In the genomic region with DNA sequence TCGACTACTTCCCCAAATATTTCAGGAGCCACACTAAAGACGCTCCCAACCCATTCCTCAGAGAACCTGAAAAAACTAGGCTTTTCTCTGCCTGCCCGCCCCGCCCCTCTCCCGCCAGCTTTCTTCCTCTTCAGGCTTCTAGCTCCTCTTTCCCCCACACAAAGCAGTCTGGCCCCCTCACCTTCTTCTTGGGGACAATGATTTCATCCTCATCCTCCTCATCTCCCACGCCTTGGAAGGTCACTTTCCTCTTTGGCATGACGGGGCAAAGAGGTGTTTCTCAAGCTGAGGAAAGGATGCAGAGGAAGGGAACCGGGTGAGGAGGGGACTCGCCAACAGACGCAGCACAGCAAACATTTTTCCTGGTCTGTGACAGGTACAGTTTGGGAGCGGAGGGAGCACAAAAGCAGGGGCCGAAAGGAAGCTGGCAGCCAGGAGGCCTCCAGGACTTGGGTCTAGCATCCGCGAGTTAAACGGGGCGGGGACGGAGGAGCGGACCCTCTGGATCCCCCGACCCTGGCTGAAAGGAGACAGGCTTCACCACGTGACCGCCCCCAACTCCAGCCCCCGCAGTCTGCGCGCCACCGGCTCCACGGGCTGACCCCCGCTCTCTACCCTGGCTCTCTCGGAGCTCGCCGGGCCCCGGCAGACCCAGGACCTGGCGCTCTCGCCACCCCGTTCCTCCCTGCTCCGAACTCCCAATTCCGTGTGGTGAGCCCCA, we compare ENCODE assay signal across 1 cellular context.
TF ChIP-seq lines count a peak whose summit lies in the region.

No MANE protein-coding gene starts in this region.

TF ChIP-seq in HepG2, 621 proteins besides CTCF, POLR2A, EP300 and RAD21 (continued from another document and continues in another):
- TF ChIP-seq, protein P1, sequence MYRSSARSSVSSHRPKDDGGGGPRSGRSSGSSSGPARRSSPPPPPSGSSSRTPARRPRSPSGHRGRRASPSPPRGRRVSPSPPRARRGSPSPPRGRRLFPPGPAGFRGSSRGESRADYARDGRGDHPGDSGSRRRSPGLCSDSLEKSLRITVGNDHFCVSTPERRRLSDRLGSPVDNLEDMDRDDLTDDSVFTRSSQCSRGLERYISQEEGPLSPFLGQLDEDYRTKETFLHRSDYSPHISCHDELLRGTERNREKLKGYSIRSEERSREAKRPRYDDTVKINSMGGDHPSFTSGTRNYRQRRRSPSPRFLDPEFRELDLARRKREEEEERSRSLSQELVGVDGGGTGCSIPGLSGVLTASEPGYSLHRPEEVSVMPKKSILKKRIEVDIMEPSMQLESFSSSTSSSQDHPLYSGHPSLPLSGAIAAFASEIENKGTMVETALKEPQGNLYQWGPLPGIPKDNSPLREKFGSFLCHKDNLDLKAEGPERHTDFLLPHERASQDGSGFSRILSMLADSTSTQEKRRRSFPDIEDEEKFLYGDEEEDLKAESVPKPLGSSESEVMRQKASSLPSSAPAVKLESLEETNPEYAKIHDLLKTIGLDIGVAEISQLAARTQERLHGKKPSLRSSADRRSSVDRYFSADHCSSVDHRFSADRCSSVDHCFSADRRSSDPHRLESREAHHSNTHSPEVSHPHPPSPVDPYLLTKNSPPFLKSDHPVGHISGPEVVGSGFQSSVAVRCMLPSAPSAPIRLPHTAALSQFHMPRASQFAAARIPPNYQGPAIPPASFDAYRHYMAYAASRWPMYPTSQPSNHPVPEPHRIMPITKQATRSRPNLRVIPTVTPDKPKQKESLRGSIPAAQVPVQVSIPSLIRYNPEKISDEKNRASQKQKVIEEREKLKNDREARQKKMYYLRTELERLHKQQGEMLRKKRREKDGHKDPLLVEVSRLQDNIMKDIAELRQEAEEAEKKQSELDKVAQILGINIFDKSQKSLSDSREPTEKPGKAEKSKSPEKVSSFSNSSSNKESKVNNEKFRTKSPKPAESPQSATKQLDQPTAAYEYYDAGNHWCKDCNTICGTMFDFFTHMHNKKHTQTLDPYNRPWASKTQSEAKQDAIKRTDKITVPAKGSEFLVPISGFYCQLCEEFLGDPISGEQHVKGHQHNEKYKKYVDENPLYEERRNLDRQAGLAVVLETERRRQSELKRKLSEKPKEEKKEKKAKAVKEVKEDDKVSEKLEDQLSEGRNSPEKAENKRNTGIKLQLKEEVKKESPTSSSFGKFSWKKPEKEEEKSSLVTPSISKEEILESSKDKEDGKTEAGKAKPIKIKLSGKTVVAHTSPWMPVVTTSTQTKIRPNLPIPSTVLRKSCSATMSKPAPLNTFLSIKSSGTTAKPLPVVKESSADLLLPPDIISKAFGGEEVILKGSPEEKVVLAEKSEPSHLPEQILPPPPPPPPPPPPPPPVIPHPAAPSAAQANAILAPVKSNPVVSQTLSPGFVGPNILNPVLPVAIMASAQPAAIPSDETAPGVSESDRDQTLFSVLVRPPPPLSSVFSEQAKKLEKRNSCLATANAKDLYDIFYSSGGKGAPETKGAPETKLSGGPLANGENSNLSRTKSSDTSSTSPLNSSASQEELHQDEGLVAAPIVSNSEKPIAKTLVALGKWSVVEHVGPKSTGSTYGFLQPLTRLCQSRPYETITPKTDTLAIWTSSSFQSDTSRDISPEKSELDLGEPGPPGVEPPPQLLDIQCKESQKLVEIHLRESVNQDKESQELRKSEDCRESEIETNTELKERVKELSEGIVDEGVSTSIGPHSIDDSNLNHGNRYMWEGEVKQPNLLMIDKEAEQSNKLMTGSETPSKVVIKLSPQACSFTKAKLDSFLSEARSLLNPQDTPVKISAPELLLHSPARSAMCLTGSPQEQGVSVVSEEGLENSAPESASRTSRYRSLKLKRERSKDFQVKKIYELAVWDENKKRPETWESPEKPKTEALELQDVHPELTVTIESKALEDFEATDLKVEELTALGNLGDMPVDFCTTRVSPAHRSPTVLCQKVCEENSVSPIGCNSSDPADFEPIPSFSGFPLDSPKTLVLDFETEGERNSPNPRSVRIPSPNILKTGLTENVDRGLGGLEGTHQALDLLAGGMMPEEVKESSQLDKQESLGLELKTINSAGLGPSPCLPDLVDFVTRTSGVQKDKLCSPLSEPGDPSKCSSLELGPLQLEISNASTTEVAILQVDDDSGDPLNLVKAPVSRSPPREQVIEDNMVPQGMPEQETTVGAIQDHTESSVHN (CRISPR knock-in tag; IDR thresholded peaks at IDR 0.05) = peak; percentile 42; the same call in 1 of the 2 replicates
- TF ChIP-seq ZNF672 (CRISPR knock-in tag; IDR thresholded peaks at IDR 0.05) (no peak), ZNF451 (CRISPR knock-in tag; IDR thresholded peaks at IDR 0.05) (0 out of 2 replicates have a peak, but pooled peaks have one; percentile 70), KLF6 (CRISPR knock-in tag; IDR thresholded peaks at IDR 0.05) (no peak), HIVEP1 (CRISPR knock-in tag; IDR thresholded peaks at IDR 0.05) (no peak), ZNF7 (CRISPR knock-in tag; IDR thresholded peaks at IDR 0.05) (no peak), NBN (conservative IDR thresholded peaks at IDR 0.05) (no peak), ZSCAN21 (CRISPR knock-in tag; IDR thresholded peaks at IDR 0.05; ENCODE audit: borderline replicate concordance) (peak; percentile 36; the same call in 1 of the 2 replicates), TCF12 (IDR thresholded peaks at IDR 0.05) (no peak), TCF12 (CRISPR knock-in tag; IDR thresholded peaks at IDR 0.05) (no peak), YY1 (IDR thresholded peaks at IDR 0.05; ENCODE audit: insufficient read depth, insufficient replicate concordance, low read depth, low read length) (no peak), TBX2 (CRISPR knock-in tag; IDR thresholded peaks at IDR 0.05; ENCODE audit: borderline replicate concordance) (no peak), JUND (CRISPR knock-in tag; IDR thresholded peaks at IDR 0.05) (no peak), TEAD3 (CRISPR knock-in tag; optimal IDR thresholded peaks at IDR 0.05; ENCODE audit: borderline replicate concordance) (no peak), HNRNPH1 (optimal IDR thresholded peaks at IDR 0.05; ENCODE audit: low read depth, low read length) (peak; percentile 58), ZNF790 (CRISPR knock-in tag; IDR thresholded peaks at IDR 0.05; ENCODE audit: borderline replicate concordance) (peak; percentile 14; the same call in 1 of the 2 replicates), ZNF331 (CRISPR knock-in tag; IDR thresholded peaks at IDR 0.05) (no peak), ZNF160 (CRISPR knock-in tag; IDR thresholded peaks at IDR 0.05) (no peak), HCFC1 (IDR thresholded peaks at IDR 0.05; ENCODE audit: low read depth, low read length) (no peak), ZNF138 (CRISPR knock-in tag; IDR thresholded peaks at IDR 0.05; ENCODE audit: low read depth) (no peak; the same call in 1 of the 2 replicates)
- TF ChIP-seq, protein P2, sequence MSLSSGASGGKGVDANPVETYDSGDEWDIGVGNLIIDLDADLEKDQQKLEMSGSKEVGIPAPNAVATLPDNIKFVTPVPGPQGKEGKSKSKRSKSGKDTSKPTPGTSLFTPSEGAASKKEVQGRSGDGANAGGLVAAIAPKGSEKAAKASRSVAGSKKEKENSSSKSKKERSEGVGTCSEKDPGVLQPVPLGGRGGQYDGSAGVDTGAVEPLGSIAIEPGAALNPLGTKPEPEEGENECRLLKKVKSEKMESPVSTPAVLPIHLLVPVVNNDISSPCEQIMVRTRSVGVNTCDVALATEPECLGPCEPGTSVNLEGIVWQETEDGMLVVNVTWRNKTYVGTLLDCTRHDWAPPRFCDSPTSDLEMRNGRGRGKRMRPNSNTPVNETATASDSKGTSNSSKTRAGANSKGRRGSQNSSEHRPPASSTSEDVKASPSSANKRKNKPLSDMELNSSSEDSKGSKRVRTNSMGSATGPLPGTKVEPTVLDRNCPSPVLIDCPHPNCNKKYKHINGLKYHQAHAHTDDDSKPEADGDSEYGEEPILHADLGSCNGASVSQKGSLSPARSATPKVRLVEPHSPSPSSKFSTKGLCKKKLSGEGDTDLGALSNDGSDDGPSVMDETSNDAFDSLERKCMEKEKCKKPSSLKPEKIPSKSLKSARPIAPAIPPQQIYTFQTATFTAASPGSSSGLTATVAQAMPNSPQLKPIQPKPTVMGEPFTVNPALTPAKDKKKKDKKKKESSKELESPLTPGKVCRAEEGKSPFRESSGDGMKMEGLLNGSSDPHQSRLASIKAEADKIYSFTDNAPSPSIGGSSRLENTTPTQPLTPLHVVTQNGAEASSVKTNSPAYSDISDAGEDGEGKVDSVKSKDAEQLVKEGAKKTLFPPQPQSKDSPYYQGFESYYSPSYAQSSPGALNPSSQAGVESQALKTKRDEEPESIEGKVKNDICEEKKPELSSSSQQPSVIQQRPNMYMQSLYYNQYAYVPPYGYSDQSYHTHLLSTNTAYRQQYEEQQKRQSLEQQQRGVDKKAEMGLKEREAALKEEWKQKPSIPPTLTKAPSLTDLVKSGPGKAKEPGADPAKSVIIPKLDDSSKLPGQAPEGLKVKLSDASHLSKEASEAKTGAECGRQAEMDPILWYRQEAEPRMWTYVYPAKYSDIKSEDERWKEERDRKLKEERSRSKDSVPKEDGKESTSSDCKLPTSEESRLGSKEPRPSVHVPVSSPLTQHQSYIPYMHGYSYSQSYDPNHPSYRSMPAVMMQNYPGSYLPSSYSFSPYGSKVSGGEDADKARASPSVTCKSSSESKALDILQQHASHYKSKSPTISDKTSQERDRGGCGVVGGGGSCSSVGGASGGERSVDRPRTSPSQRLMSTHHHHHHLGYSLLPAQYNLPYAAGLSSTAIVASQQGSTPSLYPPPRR (CRISPR knock-in tag; IDR thresholded peaks at IDR 0.05; ENCODE audit: borderline replicate concordance) = no peak
- TF ChIP-seq, protein P3, sequence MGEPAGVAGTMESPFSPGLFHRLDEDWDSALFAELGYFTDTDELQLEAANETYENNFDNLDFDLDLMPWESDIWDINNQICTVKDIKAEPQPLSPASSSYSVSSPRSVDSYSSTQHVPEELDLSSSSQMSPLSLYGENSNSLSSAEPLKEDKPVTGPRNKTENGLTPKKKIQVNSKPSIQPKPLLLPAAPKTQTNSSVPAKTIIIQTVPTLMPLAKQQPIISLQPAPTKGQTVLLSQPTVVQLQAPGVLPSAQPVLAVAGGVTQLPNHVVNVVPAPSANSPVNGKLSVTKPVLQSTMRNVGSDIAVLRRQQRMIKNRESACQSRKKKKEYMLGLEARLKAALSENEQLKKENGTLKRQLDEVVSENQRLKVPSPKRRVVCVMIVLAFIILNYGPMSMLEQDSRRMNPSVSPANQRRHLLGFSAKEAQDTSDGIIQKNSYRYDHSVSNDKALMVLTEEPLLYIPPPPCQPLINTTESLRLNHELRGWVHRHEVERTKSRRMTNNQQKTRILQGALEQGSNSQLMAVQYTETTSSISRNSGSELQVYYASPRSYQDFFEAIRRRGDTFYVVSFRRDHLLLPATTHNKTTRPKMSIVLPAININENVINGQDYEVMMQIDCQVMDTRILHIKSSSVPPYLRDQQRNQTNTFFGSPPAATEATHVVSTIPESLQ (CRISPR knock-in tag; conservative IDR thresholded peaks at IDR 0.05) = no peak
- TF ChIP-seq, protein P4, sequence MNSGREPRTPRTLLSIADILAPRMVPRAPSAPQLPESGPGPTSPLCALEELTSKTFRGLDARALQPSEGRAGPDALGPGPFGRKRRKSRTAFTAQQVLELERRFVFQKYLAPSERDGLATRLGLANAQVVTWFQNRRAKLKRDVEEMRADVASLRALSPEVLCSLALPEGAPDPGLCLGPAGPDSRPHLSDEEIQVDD (CRISPR knock-in tag; IDR thresholded peaks at IDR 0.05; ENCODE audit: borderline replicate concordance) = 0 out of 2 replicates have a peak, but pooled peaks have one; percentile 14
- TF ChIP-seq, protein P5, sequence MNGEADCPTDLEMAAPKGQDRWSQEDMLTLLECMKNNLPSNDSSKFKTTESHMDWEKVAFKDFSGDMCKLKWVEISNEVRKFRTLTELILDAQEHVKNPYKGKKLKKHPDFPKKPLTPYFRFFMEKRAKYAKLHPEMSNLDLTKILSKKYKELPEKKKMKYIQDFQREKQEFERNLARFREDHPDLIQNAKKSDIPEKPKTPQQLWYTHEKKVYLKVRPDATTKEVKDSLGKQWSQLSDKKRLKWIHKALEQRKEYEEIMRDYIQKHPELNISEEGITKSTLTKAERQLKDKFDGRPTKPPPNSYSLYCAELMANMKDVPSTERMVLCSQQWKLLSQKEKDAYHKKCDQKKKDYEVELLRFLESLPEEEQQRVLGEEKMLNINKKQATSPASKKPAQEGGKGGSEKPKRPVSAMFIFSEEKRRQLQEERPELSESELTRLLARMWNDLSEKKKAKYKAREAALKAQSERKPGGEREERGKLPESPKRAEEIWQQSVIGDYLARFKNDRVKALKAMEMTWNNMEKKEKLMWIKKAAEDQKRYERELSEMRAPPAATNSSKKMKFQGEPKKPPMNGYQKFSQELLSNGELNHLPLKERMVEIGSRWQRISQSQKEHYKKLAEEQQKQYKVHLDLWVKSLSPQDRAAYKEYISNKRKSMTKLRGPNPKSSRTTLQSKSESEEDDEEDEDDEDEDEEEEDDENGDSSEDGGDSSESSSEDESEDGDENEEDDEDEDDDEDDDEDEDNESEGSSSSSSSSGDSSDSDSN (CRISPR knock-in tag; IDR thresholded peaks at IDR 0.05) = peak; percentile 40; the same call in 1 of the 2 replicates
- TF ChIP-seq, protein P6, sequence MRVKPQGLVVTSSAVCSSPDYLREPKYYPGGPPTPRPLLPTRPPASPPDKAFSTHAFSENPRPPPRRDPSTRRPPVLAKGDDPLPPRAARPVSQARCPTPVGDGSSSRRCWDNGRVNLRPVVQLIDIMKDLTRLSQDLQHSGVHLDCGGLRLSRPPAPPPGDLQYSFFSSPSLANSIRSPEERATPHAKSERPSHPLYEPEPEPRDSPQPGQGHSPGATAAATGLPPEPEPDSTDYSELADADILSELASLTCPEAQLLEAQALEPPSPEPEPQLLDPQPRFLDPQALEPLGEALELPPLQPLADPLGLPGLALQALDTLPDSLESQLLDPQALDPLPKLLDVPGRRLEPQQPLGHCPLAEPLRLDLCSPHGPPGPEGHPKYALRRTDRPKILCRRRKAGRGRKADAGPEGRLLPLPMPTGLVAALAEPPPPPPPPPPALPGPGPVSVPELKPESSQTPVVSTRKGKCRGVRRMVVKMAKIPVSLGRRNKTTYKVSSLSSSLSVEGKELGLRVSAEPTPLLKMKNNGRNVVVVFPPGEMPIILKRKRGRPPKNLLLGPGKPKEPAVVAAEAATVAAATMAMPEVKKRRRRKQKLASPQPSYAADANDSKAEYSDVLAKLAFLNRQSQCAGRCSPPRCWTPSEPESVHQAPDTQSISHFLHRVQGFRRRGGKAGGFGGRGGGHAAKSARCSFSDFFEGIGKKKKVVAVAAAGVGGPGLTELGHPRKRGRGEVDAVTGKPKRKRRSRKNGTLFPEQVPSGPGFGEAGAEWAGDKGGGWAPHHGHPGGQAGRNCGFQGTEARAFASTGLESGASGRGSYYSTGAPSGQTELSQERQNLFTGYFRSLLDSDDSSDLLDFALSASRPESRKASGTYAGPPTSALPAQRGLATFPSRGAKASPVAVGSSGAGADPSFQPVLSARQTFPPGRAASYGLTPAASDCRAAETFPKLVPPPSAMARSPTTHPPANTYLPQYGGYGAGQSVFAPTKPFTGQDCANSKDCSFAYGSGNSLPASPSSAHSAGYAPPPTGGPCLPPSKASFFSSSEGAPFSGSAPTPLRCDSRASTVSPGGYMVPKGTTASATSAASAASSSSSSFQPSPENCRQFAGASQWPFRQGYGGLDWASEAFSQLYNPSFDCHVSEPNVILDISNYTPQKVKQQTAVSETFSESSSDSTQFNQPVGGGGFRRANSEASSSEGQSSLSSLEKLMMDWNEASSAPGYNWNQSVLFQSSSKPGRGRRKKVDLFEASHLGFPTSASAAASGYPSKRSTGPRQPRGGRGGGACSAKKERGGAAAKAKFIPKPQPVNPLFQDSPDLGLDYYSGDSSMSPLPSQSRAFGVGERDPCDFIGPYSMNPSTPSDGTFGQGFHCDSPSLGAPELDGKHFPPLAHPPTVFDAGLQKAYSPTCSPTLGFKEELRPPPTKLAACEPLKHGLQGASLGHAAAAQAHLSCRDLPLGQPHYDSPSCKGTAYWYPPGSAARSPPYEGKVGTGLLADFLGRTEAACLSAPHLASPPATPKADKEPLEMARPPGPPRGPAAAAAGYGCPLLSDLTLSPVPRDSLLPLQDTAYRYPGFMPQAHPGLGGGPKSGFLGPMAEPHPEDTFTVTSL (CRISPR knock-in tag; IDR thresholded peaks at IDR 0.05; ENCODE audit: borderline replicate concordance) = no peak
